1 cellular context compared by ENCODE assay signal in the genomic region with DNA sequence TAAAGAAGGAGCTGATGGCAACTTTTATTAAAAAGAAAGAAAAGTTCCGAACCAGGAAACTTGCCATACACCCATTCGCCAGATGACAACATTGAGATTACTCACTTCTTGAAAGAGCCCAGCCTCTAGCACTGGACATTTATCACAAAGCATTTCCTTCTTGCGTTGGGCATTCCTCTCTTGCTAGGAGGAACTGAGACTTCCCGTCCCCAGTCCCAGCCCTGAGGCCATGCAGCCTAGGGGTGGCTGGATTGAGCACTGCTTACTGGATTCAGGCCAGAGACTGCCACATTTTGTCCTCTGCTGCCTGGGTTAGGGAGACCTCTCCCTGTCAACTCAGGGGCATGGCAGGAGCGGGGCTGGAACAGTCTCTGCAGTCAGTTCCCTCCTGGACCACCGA.
TF ChIP-seq lines count a peak whose summit lies in the region.

No MANE protein-coding gene starts in this region.

TF ChIP-seq in K562, 482 proteins besides CTCF, POLR2A, EP300 and RAD21 (continued from another document):
- TF ChIP-seq RBM25 (IDR thresholded peaks at IDR 0.05; ENCODE audit: low read depth, low read length, severe bottlenecking) (peak; percentile 77), BCOR (IDR thresholded peaks at IDR 0.05) (peak; percentile 65; the same call in 1 of the 2 replicates), ETV5 (CRISPR knock-in tag; IDR thresholded peaks at IDR 0.05; ENCODE audit: low read depth) (no peak), XRCC4 (IDR thresholded peaks at IDR 0.05; ENCODE audit: extremely low read depth, insufficient read depth, insufficient read length) (no peak), BRD9 (IDR thresholded peaks at IDR 0.05; ENCODE audit: low read depth, partially characterized antibody) (no peak), NFIX (CRISPR knock-in tag; IDR thresholded peaks at IDR 0.05; ENCODE audit: low read depth) (no peak), ILF3 (IDR thresholded peaks at IDR 0.05; ENCODE audit: borderline replicate concordance) (no peak), SNIP1 (IDR thresholded peaks at IDR 0.05; ENCODE audit: low read depth) (no peak), ZNF165 (CRISPR knock-in tag; IDR thresholded peaks at IDR 0.05; ENCODE audit: borderline replicate concordance) (no peak), RBM17 (IDR thresholded peaks at IDR 0.05; ENCODE audit: borderline replicate concordance, low read depth, low read length) (no peak), HLTF (IDR thresholded peaks at IDR 0.05) (no peak), NRF1 (conservative IDR thresholded peaks at IDR 0.05 in 1 of 2, IDR thresholded peaks at IDR 0.05 in 1 of 2) (no peak), U2AF1 (optimal IDR thresholded peaks at IDR 0.05; ENCODE audit: low read depth, low read length) (no peak), ZNF143 (CRISPR knock-in tag; IDR thresholded peaks at IDR 0.05) (no peak)
- TF ChIP-seq, protein P1, sequence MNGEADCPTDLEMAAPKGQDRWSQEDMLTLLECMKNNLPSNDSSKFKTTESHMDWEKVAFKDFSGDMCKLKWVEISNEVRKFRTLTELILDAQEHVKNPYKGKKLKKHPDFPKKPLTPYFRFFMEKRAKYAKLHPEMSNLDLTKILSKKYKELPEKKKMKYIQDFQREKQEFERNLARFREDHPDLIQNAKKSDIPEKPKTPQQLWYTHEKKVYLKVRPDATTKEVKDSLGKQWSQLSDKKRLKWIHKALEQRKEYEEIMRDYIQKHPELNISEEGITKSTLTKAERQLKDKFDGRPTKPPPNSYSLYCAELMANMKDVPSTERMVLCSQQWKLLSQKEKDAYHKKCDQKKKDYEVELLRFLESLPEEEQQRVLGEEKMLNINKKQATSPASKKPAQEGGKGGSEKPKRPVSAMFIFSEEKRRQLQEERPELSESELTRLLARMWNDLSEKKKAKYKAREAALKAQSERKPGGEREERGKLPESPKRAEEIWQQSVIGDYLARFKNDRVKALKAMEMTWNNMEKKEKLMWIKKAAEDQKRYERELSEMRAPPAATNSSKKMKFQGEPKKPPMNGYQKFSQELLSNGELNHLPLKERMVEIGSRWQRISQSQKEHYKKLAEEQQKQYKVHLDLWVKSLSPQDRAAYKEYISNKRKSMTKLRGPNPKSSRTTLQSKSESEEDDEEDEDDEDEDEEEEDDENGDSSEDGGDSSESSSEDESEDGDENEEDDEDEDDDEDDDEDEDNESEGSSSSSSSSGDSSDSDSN (IDR thresholded peaks at IDR 0.05; ENCODE audit: borderline replicate concordance in 1 of 2, low read depth in 2 of 2, low read length in 2 of 2), result no peak
- TF ChIP-seq, protein P2, sequence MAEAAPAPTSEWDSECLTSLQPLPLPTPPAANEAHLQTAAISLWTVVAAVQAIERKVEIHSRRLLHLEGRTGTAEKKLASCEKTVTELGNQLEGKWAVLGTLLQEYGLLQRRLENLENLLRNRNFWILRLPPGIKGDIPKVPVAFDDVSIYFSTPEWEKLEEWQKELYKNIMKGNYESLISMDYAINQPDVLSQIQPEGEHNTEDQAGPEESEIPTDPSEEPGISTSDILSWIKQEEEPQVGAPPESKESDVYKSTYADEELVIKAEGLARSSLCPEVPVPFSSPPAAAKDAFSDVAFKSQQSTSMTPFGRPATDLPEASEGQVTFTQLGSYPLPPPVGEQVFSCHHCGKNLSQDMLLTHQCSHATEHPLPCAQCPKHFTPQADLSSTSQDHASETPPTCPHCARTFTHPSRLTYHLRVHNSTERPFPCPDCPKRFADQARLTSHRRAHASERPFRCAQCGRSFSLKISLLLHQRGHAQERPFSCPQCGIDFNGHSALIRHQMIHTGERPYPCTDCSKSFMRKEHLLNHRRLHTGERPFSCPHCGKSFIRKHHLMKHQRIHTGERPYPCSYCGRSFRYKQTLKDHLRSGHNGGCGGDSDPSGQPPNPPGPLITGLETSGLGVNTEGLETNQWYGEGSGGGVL (CRISPR knock-in tag; IDR thresholded peaks at IDR 0.05), result no peak
- TF ChIP-seq, protein P3, sequence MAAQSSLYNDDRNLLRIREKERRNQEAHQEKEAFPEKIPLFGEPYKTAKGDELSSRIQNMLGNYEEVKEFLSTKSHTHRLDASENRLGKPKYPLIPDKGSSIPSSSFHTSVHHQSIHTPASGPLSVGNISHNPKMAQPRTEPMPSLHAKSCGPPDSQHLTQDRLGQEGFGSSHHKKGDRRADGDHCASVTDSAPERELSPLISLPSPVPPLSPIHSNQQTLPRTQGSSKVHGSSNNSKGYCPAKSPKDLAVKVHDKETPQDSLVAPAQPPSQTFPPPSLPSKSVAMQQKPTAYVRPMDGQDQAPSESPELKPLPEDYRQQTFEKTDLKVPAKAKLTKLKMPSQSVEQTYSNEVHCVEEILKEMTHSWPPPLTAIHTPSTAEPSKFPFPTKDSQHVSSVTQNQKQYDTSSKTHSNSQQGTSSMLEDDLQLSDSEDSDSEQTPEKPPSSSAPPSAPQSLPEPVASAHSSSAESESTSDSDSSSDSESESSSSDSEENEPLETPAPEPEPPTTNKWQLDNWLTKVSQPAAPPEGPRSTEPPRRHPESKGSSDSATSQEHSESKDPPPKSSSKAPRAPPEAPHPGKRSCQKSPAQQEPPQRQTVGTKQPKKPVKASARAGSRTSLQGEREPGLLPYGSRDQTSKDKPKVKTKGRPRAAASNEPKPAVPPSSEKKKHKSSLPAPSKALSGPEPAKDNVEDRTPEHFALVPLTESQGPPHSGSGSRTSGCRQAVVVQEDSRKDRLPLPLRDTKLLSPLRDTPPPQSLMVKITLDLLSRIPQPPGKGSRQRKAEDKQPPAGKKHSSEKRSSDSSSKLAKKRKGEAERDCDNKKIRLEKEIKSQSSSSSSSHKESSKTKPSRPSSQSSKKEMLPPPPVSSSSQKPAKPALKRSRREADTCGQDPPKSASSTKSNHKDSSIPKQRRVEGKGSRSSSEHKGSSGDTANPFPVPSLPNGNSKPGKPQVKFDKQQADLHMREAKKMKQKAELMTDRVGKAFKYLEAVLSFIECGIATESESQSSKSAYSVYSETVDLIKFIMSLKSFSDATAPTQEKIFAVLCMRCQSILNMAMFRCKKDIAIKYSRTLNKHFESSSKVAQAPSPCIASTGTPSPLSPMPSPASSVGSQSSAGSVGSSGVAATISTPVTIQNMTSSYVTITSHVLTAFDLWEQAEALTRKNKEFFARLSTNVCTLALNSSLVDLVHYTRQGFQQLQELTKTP (IDR thresholded peaks at IDR 0.05; ENCODE audit: low read depth in 1 of 2, partially characterized antibody in 2 of 2), result no peak
- TF ChIP-seq, protein P4, sequence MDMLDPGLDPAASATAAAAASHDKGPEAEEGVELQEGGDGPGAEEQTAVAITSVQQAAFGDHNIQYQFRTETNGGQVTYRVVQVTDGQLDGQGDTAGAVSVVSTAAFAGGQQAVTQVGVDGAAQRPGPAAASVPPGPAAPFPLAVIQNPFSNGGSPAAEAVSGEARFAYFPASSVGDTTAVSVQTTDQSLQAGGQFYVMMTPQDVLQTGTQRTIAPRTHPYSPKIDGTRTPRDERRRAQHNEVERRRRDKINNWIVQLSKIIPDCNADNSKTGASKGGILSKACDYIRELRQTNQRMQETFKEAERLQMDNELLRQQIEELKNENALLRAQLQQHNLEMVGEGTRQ (CRISPR knock-in tag; IDR thresholded peaks at IDR 0.05), result no peak
TF ChIP-seq in K562: peak in this region for 3.
